In genomic region chr1:246788895-246789338, GRCh38 we compare ENCODE assay signal across 2 cellular contexts.
TF ChIP-seq lines count a peak whose summit lies in the region.

No MANE protein-coding gene starts in this region.

TF ChIP-seq in H1, 55 proteins besides CTCF, POLR2A, EP300 and RAD21 (continued from another document):
- TF ChIP-seq USF2 (IDR thresholded peaks at IDR 0.05; ENCODE audit: low read length): no peak
- no peak for TF ChIP-seq KDM1A (IDR thresholded peaks at IDR 0.05; ENCODE audit: borderline replicate concordance, low read length)
- TF ChIP-seq RXRA (IDR thresholded peaks at IDR 0.05; ENCODE audit: insufficient read depth, low read depth, low read length): no peak
- TF ChIP-seq SIRT6 (IDR thresholded peaks at IDR 0.05; ENCODE audit: low read length): no peak
TF ChIP-seq in H1: peak in this region for 0.

TF ChIP-seq in liver, 16 proteins besides CTCF, POLR2A, EP300 and RAD21 (continued from another document):
- no peak for TF ChIP-seq REST (IDR thresholded peaks at IDR 0.05)
- no peak for TF ChIP-seq ATF3 (IDR thresholded peaks at IDR 0.05)
- TF ChIP-seq ZBTB33 (IDR thresholded peaks at IDR 0.05): no peak
- no peak for TF ChIP-seq YY1 (IDR thresholded peaks at IDR 0.05)
- no peak for TF ChIP-seq HNF4A (conservative IDR thresholded peaks at IDR 0.05)
- TF ChIP-seq MAX (IDR thresholded peaks at IDR 0.05): no peak
- no peak for TF ChIP-seq FOXA2 (IDR thresholded peaks at IDR 0.05)
- TF ChIP-seq RXRA (IDR thresholded peaks at IDR 0.05): no peak
- TF ChIP-seq GABPA (IDR thresholded peaks at IDR 0.05 in 1 of 2, conservative IDR thresholded peaks at IDR 0.05 in 1 of 2): no peak
- TF ChIP-seq FOXA1 (IDR thresholded peaks at IDR 0.05): no peak
- no peak for TF ChIP-seq HNF4G (IDR thresholded peaks at IDR 0.05)
- no peak for TF ChIP-seq SP1 (IDR thresholded peaks at IDR 0.05)
